ENCODE assay signal across 12 cellular contexts in genomic region chr22:32804823-32805585, GRCh38. TPM values are rescaled to one million over a fixed set of nuclear protein-coding genes. Genes with fewer than 3 reads are reported as not detected.
DNase-seq lines count a peak whose midpoint lies in the region; ATAC-seq and TF ChIP-seq lines count a peak whose summit lies in the region.
"Had no signal": no experiment of that assay in that cellular context is flagged by ENCODE, and none has a peak within 500 bp of the region (broad histone marks: within the 10 kb centered on the region; RNA-seq: fewer than 3 reads in every experiment).

No MANE protein-coding gene starts in this region.

- no peak for TF ChIP-seq CTCF in RWPE1 (conservative IDR thresholded peaks at IDR 0.05; ENCODE audit: low read depth)
- no peak for TF ChIP-seq CTCF in esophagus muscularis mucosa (IDR thresholded peaks at IDR 0.05)

- peak overlapping the region; percentile 90 for H3K27ac ChIP-seq in RWPE1
- peak overlapping the region; percentile 86 to 95 (median 92) for H3K27ac ChIP-seq in esophagus muscularis mucosa (replicated peaks in 1 of 4)
- peak overlapping the region; percentile 41 for H3K27ac ChIP-seq in muscle layer of duodenum (ENCODE audit: low read length)
- H3K27ac ChIP-seq in temporal lobe (ENCODE audit: low read depth, low read length) = peak overlapping the region; percentile 3
- H3K27ac ChIP-seq: C4-2B had no signal

- no peak for TF ChIP-seq EP300 in esophagus muscularis mucosa (IDR thresholded peaks at IDR 0.05)

- intact Hi-C loops in esophagus muscularis mucosa (cut with DNase I) = loop anchor here (5.0 kb wide), 1 partner anchor 42 kb away; no protein-coding TSS in a partner anchor

- H3K36me3 ChIP-seq in esophagus muscularis mucosa (peaks cover 0 to 55% (median 10%) of the 10 kb centered on the region in 4 donors), muscle layer of duodenum (ENCODE audit: control insufficient read depth in 1 of 2, insufficient read depth in 2 of 2, low read length in 2 of 2) (peaks cover 0 to 5% of the 10 kb centered on the region in 2 donors)

- H3K4me1 ChIP-seq in esophagus muscularis mucosa (peaks cover 54 to 81% (median 76%) of the 10 kb centered on the region in 4 donors), muscle layer of duodenum (ENCODE audit: control insufficient read depth in 1 of 2, insufficient read depth in 2 of 2, low read length in 2 of 2) (peaks cover 3 to 55% of the 10 kb centered on the region in 2 donors)

- no peak for ATAC-seq in HG03439 (IDR thresholded peaks at IDR 0.05; ENCODE audit: unreplicated experiment)
- ATAC-seq: activated naive CD8-positive, alpha-beta T cell treated with anti-CD3 and anti-CD28 coated beads, Interleukin-2, amount 50 U/mL, for 24 hours had no signal

- H3K4me3 ChIP-seq in esophagus muscularis mucosa = peak overlapping the region; percentile 96 to 99 (median 96)
- H3K4me3 ChIP-seq in muscle layer of duodenum (ENCODE audit: low read depth in 1 of 2, low read length in 2 of 2) = peak overlapping the region; percentile 70 to 93

- DNase-seq in RWPE1 (ENCODE audit: low spot score) (no peak), esophagus muscularis mucosa (ENCODE audit: extremely low spot score) (no peak), RPMI8226 (no peak), NCI-H345 (lab: John Stamatoyannopoulos, UW) (no peak), NAMALWA (ENCODE audit: low spot score) (no peak)
- DNase-seq: activated naive CD8-positive, alpha-beta T cell treated with anti-CD3 and anti-CD28 coated beads, Interleukin-2, amount 50 U/mL, for 24 hours; effector memory CD4-positive, alpha-beta T cell; MV-4-11 had no signal

- TF ChIP-seq POLR2A in esophagus muscularis mucosa (IDR thresholded peaks at IDR 0.05; ENCODE audit: low read depth) = no peak

- CTCF ChIA-PET in RWPE1 (lab: Yijun Ruan, JAX) = interaction anchor here (1.8 kb wide), 1 partner anchor 14 kb away, joined by 3 read pairs; no protein-coding TSS in a partner anchor

- H3K27me3 ChIP-seq in esophagus muscularis mucosa = no peaks in the 10 kb centered on the region
- no peaks in the 10 kb centered on the region for H3K27me3 ChIP-seq in muscle layer of duodenum (ENCODE audit: low read depth, low read length)

- POLR2A ChIA-PET in RWPE1 (lab: Yijun Ruan, JAX; ENCODE audit: low non-redundant PET) = no interaction called here

- H3K9me3 ChIP-seq in esophagus muscularis mucosa (no peaks in the 10 kb centered on the region), muscle layer of duodenum (ENCODE audit: control insufficient read depth in 1 of 2, low read length in 2 of 2) (no peaks in the 10 kb centered on the region)

- 27% methylated on average over 12 of the region's 12 CpGs for WGBS in esophagus muscularis mucosa

RNA-seq across cellular contexts. Expression of gene TIMP3, which starts 3.5 kb away (rescaled TPM):
- total RNA-seq in esophagus muscularis mucosa = 100 to 1,000 TPM; 566 to 898 (median 683) TPM
- 18.2 TPM for total RNA-seq in temporal lobe

Comparison
In these comparisons a context has a peak if more than half of its experiments do, and no peak if none do; other contexts are left out.
1. H3K27ac ChIP-seq: peak in every context shown above with its lines; median percentile 92 in esophagus muscularis mucosa; 90 in RWPE1; 41 in muscle layer of duodenum; 3 in temporal lobe.
2. RNA of gene TIMP3, which starts 3.5 kb away (total RNA-seq): 566 to 898 TPM in esophagus muscularis mucosa; 18.2 TPM in temporal lobe (single experiment); every median in the first group is over 10 times any median in the second.